ENCODE assay signal across 18 cellular contexts in genomic region chr4:106312997-106313522, GRCh38. TPM values are rescaled to one million over a fixed set of nuclear protein-coding genes. Genes with fewer than 3 reads are reported as not detected.
DNase-seq lines count a peak whose midpoint lies in the region; ATAC-seq and TF ChIP-seq lines count a peak whose summit lies in the region.
"Had no signal": no experiment of that assay in that cellular context is flagged by ENCODE, and none has a peak within 500 bp of the region (broad histone marks: within the 10 kb centered on the region; RNA-seq: fewer than 3 reads in every experiment).

No MANE protein-coding gene starts in this region.

- TF ChIP-seq POLR2A in IMR-90 (IDR thresholded peaks at IDR 0.05; ENCODE audit: low read depth, low read length) = no peak

- intact Hi-C loops in IMR-90 (cut with micrococcal nuclease) = no loop called here

- H4K5ac ChIP-seq in IMR-90 (ENCODE audit: low read depth, low read length) = no peak overlapping the region

- H2BK5ac ChIP-seq in IMR-90 (ENCODE audit: low read depth, low read length, poor library complexity, severe bottlenecking) = no peak overlapping the region

- H4K91ac ChIP-seq in IMR-90 (ENCODE audit: insufficient read depth, low read depth, low read length) = no peak overlapping the region

- H2BK15ac ChIP-seq in IMR-90 (ENCODE audit: low read depth, low read length) = no peak overlapping the region

- no peak overlapping the region for H3K27ac ChIP-seq in CD4-positive, CD25-positive, alpha-beta regulatory T cell (ENCODE audit: insufficient read depth, low read length, poor library complexity, severe bottlenecking)
- peak overlapping the region; percentile 55; the same call in 1 of the 2 replicates for H3K27ac ChIP-seq in IMR-90 (ENCODE audit: insufficient read depth, low read length)
- H3K27ac ChIP-seq: BLaER1 treated with 17β-estradiol and CSF1 and Interleukin-3, amounts not matched to agents 10 nM and 100 nM; HL-60; parathyroid adenoma; suprapubic skin had no signal

- POLR2A ChIA-PET in IMR-90 (lab: Charles Lee; ENCODE audit: unreplicated experiment) = no interaction called here
- POLR2A ChIA-PET in naive thymus-derived CD8-positive, alpha-beta T cell (lab: Charles Lee) = no interaction called here

- WGBS in IMR-90 (ENCODE audit: extremely low coverage in 2 of 2, insufficient read length in 1 of 2), 2 experiments = no CpG with 5 or more reads among the region's 3 CpGs

- CTCF ChIA-PET in IMR-90 (lab: Yijun Ruan, JAX) = interaction anchor here (1.2 kb wide), 1 partner anchor 47 kb away, joined by 4 read pairs; no protein-coding TSS in a partner anchor

- no peaks in the 10 kb centered on the region for H4K20me1 ChIP-seq in IMR-90 (ENCODE audit: insufficient read depth, low read length)

- no peak for ATAC-seq in CD4-positive, CD25-positive, alpha-beta regulatory T cell (ENCODE audit: low read depth in 2 of 2)
- ATAC-seq in IMR-90 (ENCODE audit: low read depth) = no peak
- ATAC-seq in naive thymus-derived CD8-positive, alpha-beta T cell = no peak
- ATAC-seq in GM18511 (IDR thresholded peaks at IDR 0.05; ENCODE audit: unreplicated experiment) = no peak
- ATAC-seq: Panc1 had no signal

- no peaks in the 10 kb centered on the region for H3K9me1 ChIP-seq in IMR-90 (ENCODE audit: insufficient read depth, low read length)

- no TSS peak for BruUV-seq in IMR-90 (replicated peaks; lab: Mats Ljungman, UMichigan)

- H3K79me1 ChIP-seq in IMR-90 (ENCODE audit: low read depth in 1 of 2, low read length in 2 of 2) = peaks cover 20 to 34% of the 10 kb centered on the region in 2 experiments

- H2AFZ ChIP-seq in IMR-90 (replicated peaks; ENCODE audit: low read length, poor library complexity) = no peak overlapping the region
- H2AFZ ChIP-seq: parathyroid adenoma had no signal

- TF ChIP-seq RAD21 in IMR-90 (IDR thresholded peaks at IDR 0.05; ENCODE audit: low read length) = no peak

- no peaks in the 10 kb centered on the region for H3K9me3 Mint-ChIP-seq in CD4-positive, CD25-positive, alpha-beta regulatory T cell
- no peaks in the 10 kb centered on the region for H3K9me3 Mint-ChIP-seq in naive thymus-derived CD8-positive, alpha-beta T cell

- H3K4me3 Mint-ChIP-seq in CD4-positive, CD25-positive, alpha-beta regulatory T cell = peak overlapping the region in 2 of 4 donors; percentile 67 to 81
- peak overlapping the region in 3 of 10 donors; percentile 13 to 31 (median 24) for H3K4me3 Mint-ChIP-seq in naive thymus-derived CD8-positive, alpha-beta T cell

- dilution Hi-C loops in IMR-90 (cut with HindIII; ENCODE audit: low sequenced_read_pairs, unreplicated experiment) = no loop called here

- H2BK20ac ChIP-seq in IMR-90 (ENCODE audit: low read depth, low read length) = no peak overlapping the region

- H3K36me3 ChIP-seq in CD4-positive, CD25-positive, alpha-beta regulatory T cell (ENCODE audit: control insufficient read depth, insufficient read depth, low read length) = peaks cover 5% of the 10 kb centered on the region
- H3K36me3 ChIP-seq in IMR-90 (ENCODE audit: control insufficient read depth, insufficient read depth, low read length) = peaks cover 1% of the 10 kb centered on the region; the same call in 1 of the 2 replicates
- H3K36me3 ChIP-seq in adipocyte (ENCODE audit: control insufficient read depth, insufficient read depth, low read length, severe bottlenecking) = no peaks in the 10 kb centered on the region
- H3K36me3 ChIP-seq: suprapubic skin had no signal

- no peak overlapping the region for H2AK5ac ChIP-seq in IMR-90 (ENCODE audit: low read depth, low read length)

- H4K8ac ChIP-seq in IMR-90 (ENCODE audit: low read depth in 2 of 2, low read length in 2 of 2) = no peak overlapping the region

- H2AK9ac ChIP-seq in IMR-90 (replicated peaks; ENCODE audit: low read depth, low read length, poor library complexity) = no peak overlapping the region

- H3K9me3 ChIP-seq in CD4-positive, CD25-positive, alpha-beta regulatory T cell (ENCODE audit: control insufficient read depth in 2 of 2, low read length in 2 of 2) = no peaks in the 10 kb centered on the region
- H3K9me3 ChIP-seq in IMR-90 (ENCODE audit: control insufficient read depth, insufficient read depth, low read length) = no peaks in the 10 kb centered on the region
- no peaks in the 10 kb centered on the region for H3K9me3 ChIP-seq in adipocyte (ENCODE audit: control insufficient read depth, low read length)
- H3K9me3 ChIP-seq: BLaER1 treated with 17β-estradiol and CSF1 and Interleukin-3, amounts not matched to agents 10 nM and 100 nM; suprapubic skin had no signal

- H3K4me2 ChIP-seq in IMR-90 (ENCODE audit: low read depth, low read length) = no peak overlapping the region

- no peaks in the 10 kb centered on the region for H3K27me3 ChIP-seq in CD4-positive, CD25-positive, alpha-beta regulatory T cell (ENCODE audit: control insufficient read depth, insufficient read depth, low read length)
- no peaks in the 10 kb centered on the region for H3K27me3 ChIP-seq in IMR-90 (ENCODE audit: control insufficient read depth, insufficient read depth, low read length)
- no peaks in the 10 kb centered on the region for H3K27me3 ChIP-seq in adipocyte (replicated peaks; ENCODE audit: control insufficient read depth, insufficient read depth, low read length)
- H3K27me3 ChIP-seq: BLaER1 treated with 17β-estradiol and CSF1 and Interleukin-3, amounts not matched to agents 10 nM and 100 nM; suprapubic skin had no signal

- H3K18ac ChIP-seq in IMR-90 (ENCODE audit: low read depth, low read length) = no peak overlapping the region

- peaks cover 17 to 51% (median 33%) of the 10 kb centered on the region in 4 donors for H3K4me1 Mint-ChIP-seq in CD4-positive, CD25-positive, alpha-beta regulatory T cell
- peaks cover 17 to 45% (median 36%) of the 10 kb centered on the region in 4 donors for H3K4me1 Mint-ChIP-seq in naive thymus-derived CD8-positive, alpha-beta T cell

- no peak overlapping the region; the same call in 1 of the 2 replicates for H3K14ac ChIP-seq in IMR-90 (replicated peaks; ENCODE audit: low read depth, low read length)

- TF ChIP-seq CTCF in IMR-90 (conservative IDR thresholded peaks at IDR 0.05; ENCODE audit: low read depth, low read length) = no peak

- peaks cover 27% of the 10 kb centered on the region for H3K4me1 ChIP-seq in CD4-positive, CD25-positive, alpha-beta regulatory T cell (ENCODE audit: control insufficient read depth, insufficient read depth, low read length, poor library complexity, severe bottlenecking)
- peaks cover 1% of the 10 kb centered on the region; the same call in 1 of the 2 replicates for H3K4me1 ChIP-seq in IMR-90 (ENCODE audit: control insufficient read depth, insufficient read depth, low read length)
- peaks cover 60% of the 10 kb centered on the region for H3K4me1 ChIP-seq in adipocyte (ENCODE audit: control insufficient read depth, insufficient read depth, low read length)

- H3K9ac ChIP-seq in IMR-90 (ENCODE audit: low read depth, low read length) = no peak overlapping the region
- H3K9ac ChIP-seq in adipocyte (ENCODE audit: low read length) = peak overlapping the region; percentile 37
- H3K9ac ChIP-seq: parathyroid adenoma had no signal

- H3K4me3 ChIP-seq in CD4-positive, CD25-positive, alpha-beta regulatory T cell (ENCODE audit: low read depth, low read length) = no peak overlapping the region
- H3K4me3 ChIP-seq in IMR-90 (ENCODE audit: insufficient read depth, low read depth, low read length) = no peak overlapping the region
- H3K4me3 ChIP-seq in adipocyte (ENCODE audit: low read length) = peak overlapping the region; percentile 73
- H3K4me3 ChIP-seq: BLaER1 treated with 17β-estradiol and CSF1 and Interleukin-3, amounts not matched to agents 10 nM and 100 nM; suprapubic skin had no signal

- in situ Hi-C loops in IMR-90 (cut with MboI; ENCODE audit: low sequenced_read_pairs) = no loop called here

- no peak for DNase-seq in CD4-positive, CD25-positive, alpha-beta regulatory T cell
- DNase-seq in IMR-90 (no peak), adipocyte (ENCODE audit: low read depth) (peak; percentile 9), medulla oblongata (ENCODE audit: extremely low spot score) (no peak), activated gamma-delta T cell (lab: John Stamatoyannopoulos, UW) (no peak)
- no peak for DNase-seq in naive thymus-derived CD8-positive, alpha-beta T cell
- DNase-seq: effector CD8-positive, alpha-beta T cell; mammary epithelial cell; NCI-H187 treated with DMSO at 0.1 percent for 48 hours; NCI-H524 treated with DMSO at 0.1 percent for 48 hours had no signal

- peaks cover 7% of the 10 kb centered on the region for H3K36me3 Mint-ChIP-seq in CD4-positive, CD25-positive, alpha-beta regulatory T cell
- H3K36me3 Mint-ChIP-seq in naive thymus-derived CD8-positive, alpha-beta T cell = peaks cover 0 to 12% (median 3%) of the 10 kb centered on the region in 3 donors

- no peak overlapping the region for H3K23ac ChIP-seq in IMR-90 (ENCODE audit: low read depth, low read length)

- H3K4ac ChIP-seq in IMR-90 (ENCODE audit: low read depth, low read length) = no peak overlapping the region

- peak overlapping the region; percentile 37 to 97 (median 88) for H3K27ac Mint-ChIP-seq in CD4-positive, CD25-positive, alpha-beta regulatory T cell
- H3K27ac Mint-ChIP-seq in naive thymus-derived CD8-positive, alpha-beta T cell = peak overlapping the region in 8 of 10 donors; percentile 32 to 89 (median 72)

- no peak overlapping the region for H3K56ac ChIP-seq in IMR-90 (ENCODE audit: extremely low read depth, insufficient read depth, low read length)

- no peak overlapping the region for H2BK120ac ChIP-seq in IMR-90 (ENCODE audit: low read depth, low read length)

- no peaks in the 10 kb centered on the region for H3K27me3 Mint-ChIP-seq in CD4-positive, CD25-positive, alpha-beta regulatory T cell
- H3K27me3 Mint-ChIP-seq in naive thymus-derived CD8-positive, alpha-beta T cell = no peaks in the 10 kb centered on the region

RNA-seq across cellular contexts. Expression of gene TBCK, which starts 2.9 kb away (rescaled TPM):
- total RNA-seq in CD4-positive, CD25-positive, alpha-beta regulatory T cell = 47.1 TPM
- 10 to 100 TPM; 10.9 to 30.1 (median 24.2) TPM for polyA plus RNA-seq in CD4-positive, CD25-positive, alpha-beta regulatory T cell
- total RNA-seq in IMR-90 (2012; rRNA removed) = 29.9 and 30.3 TPM in 2 replicates
- polyA plus RNA-seq in IMR-90 (2012; rRNA removed) = 10.2 and 10.7 TPM in 2 replicates
- 3.5 and 11.9 TPM in 2 replicates for polyA plus RNA-seq in IMR-90 (2012; cell fraction: cytosol; rRNA removed)
- polyA plus RNA-seq in IMR-90 (2012; cell fraction: nucleus; rRNA removed; ENCODE audit: low replicate concordance) = 5.6 and 37.5 TPM in 2 replicates
- 10 to 100 TPM; 64.0 to 65.1 TPM for total RNA-seq in naive thymus-derived CD8-positive, alpha-beta T cell
- 10 to 100 TPM; 20.7 to 32.5 (median 21.9) TPM for polyA plus RNA-seq in naive thymus-derived CD8-positive, alpha-beta T cell

RNA-seq across cellular contexts. Expression of gene AIMP1, which starts 3.3 kb away (rescaled TPM):
- 56.7 TPM for total RNA-seq in CD4-positive, CD25-positive, alpha-beta regulatory T cell
- 100 to 1,000 TPM in 1 of 4 donors, 10 to 100 TPM in 3; 65.5 to 104 (median 84.7) TPM for polyA plus RNA-seq in CD4-positive, CD25-positive, alpha-beta regulatory T cell
- total RNA-seq in IMR-90 (2012; rRNA removed) = 11.8 and 27.5 TPM in 2 replicates
- 18.2 and 21.4 TPM in 2 replicates for polyA plus RNA-seq in IMR-90 (2012; rRNA removed)
- 1.2 and 1.8 TPM in 2 replicates for polyA plus RNA-seq in IMR-90 (2012; cell fraction: cytosol; rRNA removed)
- 0.78 and 10.8 TPM in 2 replicates for polyA plus RNA-seq in IMR-90 (2012; cell fraction: nucleus; rRNA removed; ENCODE audit: low replicate concordance)
- 10 to 100 TPM; 56.1 to 62.9 TPM for total RNA-seq in naive thymus-derived CD8-positive, alpha-beta T cell
- polyA plus RNA-seq in naive thymus-derived CD8-positive, alpha-beta T cell = 10 to 100 TPM; 64.6 to 95.5 (median 85.2) TPM

RNA-seq across cellular contexts. Expression of gene GIMD1, which starts 55.5 kb away (rescaled TPM):
- not detected for total RNA-seq in CD4-positive, CD25-positive, alpha-beta regulatory T cell
- polyA plus RNA-seq in CD4-positive, CD25-positive, alpha-beta regulatory T cell = not detected
- total RNA-seq in IMR-90 (2012; rRNA removed) = not detected in 2 replicates
- polyA plus RNA-seq in IMR-90 (2012; rRNA removed) = 0.07 TPM in 1 of 2 replicates, not detected in the other
- polyA plus RNA-seq in IMR-90 (2012; cell fraction: cytosol; rRNA removed) = not detected in 2 replicates
- not detected in 2 replicates for polyA plus RNA-seq in IMR-90 (2012; cell fraction: nucleus; rRNA removed; ENCODE audit: low replicate concordance)
- total RNA-seq in naive thymus-derived CD8-positive, alpha-beta T cell = not detected
- polyA plus RNA-seq in naive thymus-derived CD8-positive, alpha-beta T cell = not detected
- total RNA-seq: fibroblast of villous mesenchyme; mammary epithelial cell; suprapubic skin; T-helper 2 cell treated with Interferon-gamma antibody and Interleukin-4, amounts not matched to agents 100 ng/mL and 5 ng/mL, for 36 hours had no signal
- polyA plus RNA-seq: mammary epithelial cell had no signal
